9 cellular contexts compared by ENCODE assay signal in genomic region chr20:20369353-20370086, GRCh38. TPM values are rescaled to one million over a fixed set of nuclear protein-coding genes. Genes with fewer than 3 reads are reported as not detected.
DNase-seq lines count a peak whose midpoint lies in the region; ATAC-seq and TF ChIP-seq lines count a peak whose summit lies in the region.
"Had no signal": no experiment of that assay in that cellular context is flagged by ENCODE, and none has a peak within 500 bp of the region (broad histone marks: within the 10 kb centered on the region; RNA-seq: fewer than 3 reads in every experiment).

No MANE protein-coding gene starts in this region.

- H3K4me3 Mint-ChIP-seq in endothelial cell (ENCODE audit: unreplicated experiment) = peak overlapping the region; percentile 30

- H3K27ac Mint-ChIP-seq in endothelial cell (ENCODE audit: unreplicated experiment) = peak overlapping the region; percentile 40

- no peaks in the 10 kb centered on the region for H3K79me2 ChIP-seq in PC-3 (ENCODE audit: low read length)

- peaks cover 5% of the 10 kb centered on the region for H3K36me3 Mint-ChIP-seq in endothelial cell (ENCODE audit: low read depth, unreplicated experiment)

- H3K4me2 ChIP-seq in PC-3 (ENCODE audit: low read length) = peak overlapping the region; percentile 77

- POLR2A ChIA-PET in PC-3 (lab: Charles Lee; ENCODE audit: unreplicated experiment) = no interaction called here

- peak overlapping the region; percentile 66; the same call in 1 of the 2 replicates for H2AFZ ChIP-seq in PC-3 (ENCODE audit: low read length)

- no peaks in the 10 kb centered on the region for H3K9me2 ChIP-seq in PC-3 (replicated peaks; ENCODE audit: low read length)

- H3K9me3 Mint-ChIP-seq in endothelial cell (ENCODE audit: unreplicated experiment) = no peaks in the 10 kb centered on the region

- TF ChIP-seq POLR2A in gastrocnemius medialis (IDR thresholded peaks at IDR 0.05) = no peak

- peaks cover 32% of the 10 kb centered on the region for H3K27me3 Mint-ChIP-seq in endothelial cell (ENCODE audit: unreplicated experiment)

- H3K27me3 ChIP-seq in PC-3 (ENCODE audit: low read length) (peaks cover 85% of the 10 kb centered on the region), gastrocnemius medialis (peaks cover 53 to 64% (median 62%) of the 10 kb centered on the region in 3 donors), brain microvascular endothelial cell (replicated peaks) (peaks cover 76% of the 10 kb centered on the region)

- no peaks in the 10 kb centered on the region for H3K9me3 ChIP-seq in PC-3 (ENCODE audit: low read length)
- no peaks in the 10 kb centered on the region for H3K9me3 ChIP-seq in gastrocnemius medialis

- no peak overlapping the region for H3K9ac ChIP-seq in PC-3 (ENCODE audit: low read length)

- intact Hi-C loops in PC-3 (cut with micrococcal nuclease) = no loop called here
- intact Hi-C loops in gastrocnemius medialis (cut with DNase I; ENCODE audit: low total_unique reads) = no loop called here

- no peaks in the 10 kb centered on the region for H3F3A ChIP-seq in PC-3 (ENCODE audit: low read length, unreplicated experiment)

- peak; percentile 65 for ATAC-seq in PC-3
- no peak for ATAC-seq in gastrocnemius medialis

- DNase-seq in activated CD4-positive, alpha-beta T cell treated with anti-CD3 and anti-CD28 coated beads for 48 hours = peak; percentile 53
- no peak for DNase-seq in activated CD4-positive, alpha-beta T cell treated with anti-CD3 and anti-CD28 coated beads, Interleukin-2, amount 50 U/mL, for 4 hours
- DNase-seq in PC-3 (peak; percentile 33), endothelial cell (ENCODE audit: low spot score) (peak; percentile 13), gastrocnemius medialis (no peak), HK-2 (ENCODE audit: unreplicated experiment) (no peak), NOMO-1 treated with DMSO at 0.1 percent for 48 hours (lab: John Stamatoyannopoulos, UW; ENCODE audit: unreplicated experiment) (no peak), brain microvascular endothelial cell (no peak)

- H3K4me1 ChIP-seq in PC-3 (ENCODE audit: insufficient read depth, low read length) = no peaks in the 10 kb centered on the region
- peaks cover 3 to 8% of the 10 kb centered on the region in 2 donors for H3K4me1 ChIP-seq in gastrocnemius medialis

- CTCF ChIA-PET in PC-3 (lab: Charles Lee) = no interaction called here

- in situ Hi-C loops in gastrocnemius medialis (cut with MboI; ENCODE audit: low sequenced_read_pairs in 4 of 4) = no loop called here
- in situ Hi-C loops in brain microvascular endothelial cell (cut with HindIII; ENCODE audit: low pct_ligation_motif_present, low sequenced_read_pairs) = no loop called here

- TF ChIP-seq CTCF in PC-3 (conservative IDR thresholded peaks at IDR 0.05; ENCODE audit: low read depth, low read length) (peak; percentile 52), endothelial cell (IDR thresholded peaks at IDR 0.05; ENCODE audit: unreplicated experiment) (no peak), gastrocnemius medialis (IDR thresholded peaks at IDR 0.05 in 4 of 5, conservative IDR thresholded peaks at IDR 0.05 in 1 of 5) (no peak), brain microvascular endothelial cell (IDR thresholded peaks at IDR 0.05; ENCODE audit: low read depth, low read length, missing control alignments) (no peak)

- H3K4me1 Mint-ChIP-seq in endothelial cell (ENCODE audit: unreplicated experiment) = peaks cover 8% of the 10 kb centered on the region

- no TSS peak for BruUV-seq in PC-3 (replicated peaks; lab: Mats Ljungman, UMichigan)

- no peaks in the 10 kb centered on the region for H4K20me1 ChIP-seq in PC-3 (ENCODE audit: low read length)

- H3K4me3 ChIP-seq in PC-3 (ENCODE audit: low read length) (peak overlapping the region; percentile 46), gastrocnemius medialis (peak overlapping the region; percentile 4 to 44 (median 29)), brain microvascular endothelial cell (ENCODE audit: low read depth, low read length) (no peak overlapping the region)

- H3K36me3 ChIP-seq in PC-3 (ENCODE audit: low read depth, low read length) (no peaks in the 10 kb centered on the region), gastrocnemius medialis (no peaks in the 10 kb centered on the region), brain microvascular endothelial cell (replicated peaks) (no peaks in the 10 kb centered on the region)

- H3K27ac ChIP-seq in PC-3 (ENCODE audit: low read length) = no peak overlapping the region
- no peak overlapping the region for H3K27ac ChIP-seq in gastrocnemius medialis
- H3K27ac ChIP-seq in brain microvascular endothelial cell = no peak overlapping the region

RNA-seq across cellular contexts. Expression of gene INSM1, which starts 1.6 kb away (rescaled TPM):
- total RNA-seq in PC-3 (2014; rRNA removed) (0.04 TPM in 1 of 2 replicates, not detected in the other), endothelial cell (ENCODE audit: unreplicated experiment) (not detected), gastrocnemius medialis (not detected)
- total RNA-seq: lung microvascular endothelial cell had no signal

Comparison
In these comparisons a context has a peak if more than half of its experiments do, and no peak if none do; other contexts are left out.
1. DNase-seq: peak in activated CD4-positive, alpha-beta T cell treated with anti-CD3 and anti-CD28 coated beads for 48 hours (single experiment), PC-3 (single experiment) and endothelial cell (single experiment); none in activated CD4-positive, alpha-beta T cell treated with anti-CD3 and anti-CD28 coated beads, Interleukin-2, amount 50 U/mL, for 4 hours (0 of 2), gastrocnemius medialis (0 of 2), HK-2 (single experiment), NOMO-1 treated with DMSO at 0.1 percent for 48 hours (single experiment) and brain microvascular endothelial cell (single experiment).